Comparison of ENCODE assay signal across 11 cellular contexts in the genomic region with DNA sequence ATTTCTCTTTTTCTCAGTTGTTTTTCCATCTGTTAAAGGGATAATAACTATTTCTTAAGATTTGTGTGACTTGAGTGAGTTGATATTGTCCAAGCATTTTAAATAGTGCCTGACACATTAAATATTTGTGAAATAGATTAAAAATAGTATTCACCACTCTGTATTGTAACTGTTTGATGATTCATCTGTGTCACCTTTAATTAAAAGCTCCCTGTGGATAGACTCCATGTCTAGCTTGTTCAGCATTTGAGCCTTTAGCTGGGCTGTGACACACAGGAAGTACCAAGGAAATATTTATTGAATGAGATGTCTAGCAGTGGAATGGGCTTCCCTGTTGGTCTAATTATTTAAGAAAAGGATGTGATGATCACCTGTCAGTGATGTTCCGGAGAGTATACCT. TPM values are rescaled to one million over a fixed set of nuclear protein-coding genes. Genes with fewer than 3 reads are reported as not detected.
DNase-seq lines count a peak whose midpoint lies in the region; ATAC-seq and TF ChIP-seq lines count a peak whose summit lies in the region.
"Had no signal": no experiment of that assay in that cellular context is flagged by ENCODE, and none has a peak within 500 bp of the region (broad histone marks: within the 10 kb centered on the region; RNA-seq: fewer than 3 reads in every experiment).

No MANE protein-coding gene starts in this region.

- peaks cover 19% of the 10 kb centered on the region for H3K36me3 Mint-ChIP-seq in Calu3 (ENCODE audit: insufficient read depth, unreplicated experiment)

- H4K91ac ChIP-seq in neuronal stem cell (ENCODE audit: low read depth, low read length, poor library complexity): no peak overlapping the region

- H3K18ac ChIP-seq in neuronal stem cell (ENCODE audit: low read length): no peak overlapping the region

- H3K4ac ChIP-seq in neuronal stem cell (ENCODE audit: low read length): no peak overlapping the region

- CTCF ChIA-PET in Calu3 (lab: Charles Lee): interaction anchor here (1.0 kb wide), 1 partner anchor 55 kb away, joined by 5 read pairs; a partner anchor contains a TSS

- DNase-seq in Calu3: peak; percentile 15
- DNase-seq in NCI-H1417 (lab: John Stamatoyannopoulos, UW): peak in 2 of 3 experiments; percentile 63 to 91
- peak; percentile 30 for DNase-seq in choroid plexus epithelial cell (ENCODE audit: low read depth)
- DNase-seq in neuronal stem cell (ENCODE audit: low spot score): no peak
- no peak for DNase-seq in activated CD4-positive, CD25-positive, alpha-beta regulatory T cell (lab: John Stamatoyannopoulos, UW)
- no peak for DNase-seq in Kasumi-1 (lab: John Stamatoyannopoulos, UW)
- DNase-seq: ovary had no signal

- no peaks in the 10 kb centered on the region for H3K4me1 ChIP-seq in neuronal stem cell (ENCODE audit: control insufficient read depth in 2 of 2, insufficient read depth in 1 of 2, low read depth in 1 of 2, low read length in 2 of 2)

- H3K27me3 Mint-ChIP-seq in Calu3 (ENCODE audit: unreplicated experiment): no peaks in the 10 kb centered on the region
- H3K27me3 Mint-ChIP-seq: dendritic cell treated with granulocyte-macrophage colony-stimulating factor and Interleukin-4, amounts not matched to agents 40 ng/mL and 50 ng/mL, for 4 days had no signal

- H3K23ac ChIP-seq in neuronal stem cell (ENCODE audit: low read depth, low read length, poor library complexity): no peak overlapping the region

- H3K4me3 Mint-ChIP-seq in Calu3 (ENCODE audit: low read depth, unreplicated experiment): peak overlapping the region; percentile 89

- H3K14ac ChIP-seq in neuronal stem cell (ENCODE audit: low read length): no peak overlapping the region

- ATAC-seq in GM21381 (IDR thresholded peaks at IDR 0.05; ENCODE audit: unreplicated experiment) (no peak), GM18520 (IDR thresholded peaks at IDR 0.05; ENCODE audit: unreplicated experiment) (no peak)

- no peak overlapping the region for H2AK5ac ChIP-seq in neuronal stem cell (ENCODE audit: low read depth, low read length)

- no peaks in the 10 kb centered on the region for H3K79me1 ChIP-seq in neuronal stem cell (ENCODE audit: low read depth, low read length)

- no peaks in the 10 kb centered on the region for H3K9me3 ChIP-seq in neuronal stem cell (replicated peaks in 1 of 2; ENCODE audit: control insufficient read depth in 2 of 2, insufficient read depth in 1 of 2, low read depth in 1 of 2, low read length in 2 of 2)
- H3K9me3 ChIP-seq: ovary had no signal

- H3K4me1 Mint-ChIP-seq in Calu3 (ENCODE audit: low read depth, unreplicated experiment): peaks cover 36% of the 10 kb centered on the region

- intact Hi-C loops in Calu3 (cut with micrococcal nuclease; ENCODE audit: unreplicated experiment): no loop called here

- no peak overlapping the region for H3K4me3 ChIP-seq in choroid plexus epithelial cell (ENCODE audit: low read depth, low read length)
- H3K4me3 ChIP-seq in neuronal stem cell (ENCODE audit: low read length in 2 of 2): no peak overlapping the region

- H2BK5ac ChIP-seq in neuronal stem cell (ENCODE audit: low read length): no peak overlapping the region

- no peaks in the 10 kb centered on the region for H3K27me3 ChIP-seq in neuronal stem cell (ENCODE audit: control insufficient read depth in 3 of 3, insufficient read depth in 3 of 3, low read depth in 1 of 3, low read length in 3 of 3)
- H3K27me3 ChIP-seq: ovary had no signal

- no peak overlapping the region for H2BK120ac ChIP-seq in neuronal stem cell (ENCODE audit: low read depth, low read length)

- H3K27ac Mint-ChIP-seq in Calu3 (ENCODE audit: unreplicated experiment): peak overlapping the region; percentile 94
- H3K27ac Mint-ChIP-seq: dendritic cell treated with granulocyte-macrophage colony-stimulating factor and Interleukin-4, amounts not matched to agents 40 ng/mL and 50 ng/mL, for 4 days had no signal

- H3K36me3 ChIP-seq in neuronal stem cell (replicated peaks in 1 of 2; ENCODE audit: control insufficient read depth in 2 of 2, insufficient read depth in 2 of 2, low read length in 2 of 2): no peaks in the 10 kb centered on the region
- H3K36me3 ChIP-seq: ovary had no signal

- peak overlapping the region; percentile 95 for H2AFZ ChIP-seq in neuronal stem cell (ENCODE audit: low read length)

- no peak overlapping the region for H4K8ac ChIP-seq in neuronal stem cell (ENCODE audit: low read depth, low read length)

- peaks cover 4% of the 10 kb centered on the region for H3K9me3 Mint-ChIP-seq in Calu3 (ENCODE audit: low read depth, unreplicated experiment)
- H3K9me3 Mint-ChIP-seq: dendritic cell treated with granulocyte-macrophage colony-stimulating factor and Interleukin-4, amounts not matched to agents 40 ng/mL and 50 ng/mL, for 4 days had no signal

- H2BK12ac ChIP-seq in neuronal stem cell (ENCODE audit: low read length): no peak overlapping the region

- WGBS in neuronal stem cell (ENCODE audit: extremely low coverage in 2 of 2, insufficient read length in 2 of 2, insufficient replicate concordance in 1 of 2), 2 donors: no CpG with 5 or more reads among the region's 1 CpG

- TF ChIP-seq CTCF in Calu3 (IDR thresholded peaks at IDR 0.05; ENCODE audit: unreplicated experiment) (no peak), choroid plexus epithelial cell (conservative IDR thresholded peaks at IDR 0.05; ENCODE audit: low read depth, low read length) (no peak)

- no peak overlapping the region for H2BK15ac ChIP-seq in neuronal stem cell (ENCODE audit: low read length)

- H3K4me2 ChIP-seq in neuronal stem cell (ENCODE audit: insufficient read depth, low read length, poor library complexity, severe bottlenecking): no peak overlapping the region

- no peak overlapping the region for H3K9ac ChIP-seq in neuronal stem cell (ENCODE audit: low read depth, low read length, poor library complexity)

- H3K27ac ChIP-seq in neuronal stem cell (replicated peaks; ENCODE audit: low read length): no peak overlapping the region

- no TSS peak for BruUV-seq in Calu3 (replicated peaks; lab: Mats Ljungman, UMichigan)

RNA-seq across cellular contexts. Expression of a gene that starts 1.8 kb away (rescaled TPM):
- total RNA-seq in Calu3 (2022): 0.76 TPM in 1 of 2 replicates, not detected in the other
- polyA plus RNA-seq in neuronal stem cell (2013, experiment 1 of 2): 0.57 TPM
- 0.57 TPM for polyA plus RNA-seq in neuronal stem cell (2013, experiment 2 of 2)
- total RNA-seq: T-helper 1 cell treated with Interleukin-12 subunit alpha and Interleukin-12 subunit beta and Interleukin-4 antibody, amounts not matched to agents 30 ng/mL and 1 ng/mL, for 36 hours had no signal

RNA-seq across cellular contexts. Expression of a gene that starts 54.6 kb away (rescaled TPM):
- total RNA-seq in Calu3 (2022): not detected in 2 replicates
- not detected for polyA plus RNA-seq in neuronal stem cell (2013, experiment 1 of 2)
- not detected for polyA plus RNA-seq in neuronal stem cell (2013, experiment 2 of 2)
- total RNA-seq: ovary; T-helper 1 cell treated with Interleukin-12 subunit alpha and Interleukin-12 subunit beta and Interleukin-4 antibody, amounts not matched to agents 30 ng/mL and 1 ng/mL, for 36 hours had no signal
- polyA plus RNA-seq: ovary had no signal

RNA-seq across cellular contexts. Expression of a gene that starts 58.9 kb away (rescaled TPM):
- 11.8 and 12.1 TPM in 2 replicates for total RNA-seq in Calu3 (2022)
- 7.2 TPM for polyA plus RNA-seq in neuronal stem cell (2013, experiment 1 of 2)
- polyA plus RNA-seq in neuronal stem cell (2013, experiment 2 of 2): 7.6 TPM

Comparison
In these comparisons a context has a peak if more than half of its experiments do, and no peak if none do; other contexts are left out.
1. DNase-seq: peak in Calu3 (single experiment), NCI-H1417 (2 of 3) and choroid plexus epithelial cell (single experiment); none in neuronal stem cell (single experiment), activated CD4-positive, CD25-positive, alpha-beta regulatory T cell (0 of 4) and Kasumi-1 (0 of 2).